Comparison of ENCODE assay signal across 8 cellular contexts in the genomic region with DNA sequence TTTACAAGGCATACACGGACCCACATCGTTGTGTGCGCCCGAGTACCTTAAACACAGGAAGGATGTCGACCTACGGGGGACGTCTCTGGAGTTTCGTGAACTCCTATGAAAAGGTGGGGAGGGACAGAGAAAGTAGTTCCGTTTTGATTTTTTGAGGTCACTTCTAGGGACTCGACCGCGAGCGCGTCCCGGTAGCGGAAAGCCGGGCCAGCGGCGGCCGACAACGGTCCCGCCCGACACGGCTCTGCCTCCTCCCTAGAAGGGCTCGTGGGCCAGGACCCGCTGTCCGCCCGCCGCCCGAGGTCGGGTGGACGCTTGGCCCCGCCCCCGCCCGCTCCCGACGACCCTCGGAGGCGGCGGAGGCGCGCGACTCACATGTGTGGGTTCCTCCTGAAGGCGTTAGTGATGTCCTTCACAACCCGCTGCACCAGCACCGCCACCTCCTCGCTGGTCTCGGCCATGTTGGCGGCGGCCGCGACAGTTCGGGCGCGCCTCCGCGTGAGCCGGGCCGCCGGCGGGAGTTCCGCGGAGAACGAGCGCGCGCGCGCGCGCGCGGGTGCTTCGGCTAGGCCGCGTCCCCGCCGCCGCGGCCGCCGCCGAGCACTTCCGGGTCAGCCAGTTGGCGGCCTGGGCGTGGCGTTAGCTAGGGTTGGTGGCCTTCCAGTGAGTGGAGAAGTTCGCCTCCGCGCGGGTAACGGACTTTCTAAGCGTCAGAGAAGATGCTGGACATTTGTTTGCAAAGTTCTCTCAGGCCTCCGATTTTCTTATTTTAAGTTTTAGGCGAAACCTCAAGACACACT. TPM values are rescaled to one million over a fixed set of nuclear protein-coding genes. Genes with fewer than 3 reads are reported as not detected.
DNase-seq lines count a peak whose midpoint lies in the region; ATAC-seq, FAIRE-seq and TF ChIP-seq lines count a peak whose summit lies in the region.

A gene with protein sequence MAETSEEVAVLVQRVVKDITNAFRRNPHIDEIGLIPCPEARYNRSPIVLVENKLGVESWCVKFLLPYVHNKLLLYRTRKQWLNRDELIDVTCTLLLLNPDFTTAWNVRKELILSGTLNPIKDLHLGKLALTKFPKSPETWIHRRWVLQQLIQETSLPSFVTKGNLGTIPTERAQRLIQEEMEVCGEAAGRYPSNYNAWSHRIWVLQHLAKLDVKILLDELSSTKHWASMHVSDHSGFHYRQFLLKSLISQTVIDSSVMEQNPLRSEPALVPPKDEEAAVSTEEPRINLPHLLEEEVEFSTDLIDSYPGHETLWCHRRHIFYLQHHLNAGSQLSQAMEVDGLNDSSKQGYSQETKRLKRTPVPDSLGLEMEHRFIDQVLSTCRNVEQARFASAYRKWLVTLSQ (minus strand): TSS at position 534 of the 800 bp plus-strand sequence. CDS start 73 bp downstream, at position 461.

- H3K27me3 ChIP-seq in adipocyte (replicated peaks; ENCODE audit: control insufficient read depth, insufficient read depth, low read length) (no peaks in the 10 kb centered on the region), trophoblast cell (ENCODE audit: insufficient read depth, low read length) (no peaks in the 10 kb centered on the region), tibial nerve (no peaks in the 10 kb centered on the region)

- H2BK12ac ChIP-seq in trophoblast cell (ENCODE audit: low read length), result no peak within 1 kb of the TSS

- H3K4ac ChIP-seq in trophoblast cell (ENCODE audit: low read depth, low read length), result peak within 1 kb of the TSS; percentile 51

- TF ChIP-seq POLR2A in GM12892 (IDR thresholded peaks at IDR 0.05; ENCODE audit: low read depth, low read length) (peak; percentile 95), tibial nerve (IDR thresholded peaks at IDR 0.05) (peak; percentile 63 to 78)

- TF ChIP-seq CTCF in tibial nerve (IDR thresholded peaks at IDR 0.05), result peak in 1 of 5 experiments; percentile 53

- intact Hi-C loops in cardiac septum (cut with DNase I), result loop anchor here (2.0 kb wide), 1 partner anchor 87 kb away; a partner anchor contains a TSS

- peaks cover 27% of the 10 kb centered on the region for H3K4me1 ChIP-seq in adipocyte (ENCODE audit: control insufficient read depth, insufficient read depth, low read length)
- peaks cover 0 to 5% of the 10 kb centered on the region in 2 experiments for H3K4me1 ChIP-seq in trophoblast cell (ENCODE audit: control insufficient read depth in 1 of 2, insufficient read depth in 2 of 2, low read length in 2 of 2)
- peaks cover 0 to 47% (median 5%) of the 10 kb centered on the region in 4 donors for H3K4me1 ChIP-seq in tibial nerve

- H3K9ac ChIP-seq in adipocyte (ENCODE audit: low read length) (peak within 1 kb of the TSS; percentile 99), trophoblast cell (ENCODE audit: low read length) (peak within 1 kb of the TSS; percentile 87)

- peak within 1 kb of the TSS; percentile 76 for H2BK120ac ChIP-seq in trophoblast cell (ENCODE audit: insufficient read depth, low read length, poor library complexity)

- peak within 1 kb of the TSS; percentile 100 for H3K4me3 ChIP-seq in adipocyte (ENCODE audit: low read length)
- peak within 1 kb of the TSS; percentile 90 for H3K4me3 ChIP-seq in trophoblast cell (ENCODE audit: low read depth, low read length)
- H3K4me3 ChIP-seq in tibial nerve, result peak within 1 kb of the TSS; percentile 68 to 98 (median 94)

- H2AK5ac ChIP-seq in trophoblast cell (ENCODE audit: low read length), result no peak within 1 kb of the TSS

- H3K18ac ChIP-seq in trophoblast cell (ENCODE audit: low read length), result peak within 1 kb of the TSS; percentile 90

- no peaks in the 10 kb centered on the region for H3K9me3 ChIP-seq in adipocyte (ENCODE audit: control insufficient read depth, low read length)
- H3K9me3 ChIP-seq in trophoblast cell (ENCODE audit: insufficient read depth, low read depth, low read length), result no peaks in the 10 kb centered on the region
- H3K9me3 ChIP-seq in tibial nerve, result no peaks in the 10 kb centered on the region

- H4K12ac ChIP-seq in trophoblast cell (ENCODE audit: low read depth, low read length), result peak within 1 kb of the TSS; percentile 88

- peak within 1 kb of the TSS; percentile 97 for H4K8ac ChIP-seq in trophoblast cell (ENCODE audit: low read depth, low read length)

- H3K79me2 ChIP-seq in trophoblast cell (ENCODE audit: control insufficient read depth, insufficient read depth, low read length, poor library complexity), result peaks cover 6% of the 10 kb centered on the region

- H2BK5ac ChIP-seq in trophoblast cell (ENCODE audit: low read depth, low read length, poor library complexity), result peak within 1 kb of the TSS; percentile 87

- DNase-seq in GM12892 (ENCODE audit: insufficient read length) (peak; percentile 59), NCI-H1417 treated with DMSO at 0.1 percent for 48 hours (lab: John Stamatoyannopoulos, UW) (peak; percentile 78), T follicular helper cell (ENCODE audit: low read depth) (peak; percentile 81), adipocyte (ENCODE audit: low read depth) (peak; percentile 96), cardiac septum (ENCODE audit: low spot score) (peak; percentile 96), trophoblast cell (peak; percentile 91 to 97), tibial nerve (ENCODE audit: low spot score in 2 of 2) (peak; percentile 89 to 90)

- H3K14ac ChIP-seq in trophoblast cell (ENCODE audit: low read length), result peak within 1 kb of the TSS; percentile 87

- ATAC-seq in HG02798 (IDR thresholded peaks at IDR 0.05; ENCODE audit: poor library complexity, unreplicated experiment), result peak; percentile 92

- H3K4me2 ChIP-seq in trophoblast cell (ENCODE audit: low read length), result peak within 1 kb of the TSS; percentile 64

- no peaks in the 10 kb centered on the region for H3K36me3 ChIP-seq in adipocyte (ENCODE audit: control insufficient read depth, insufficient read depth, low read length, severe bottlenecking)
- H3K36me3 ChIP-seq in trophoblast cell (ENCODE audit: control insufficient read depth in 1 of 2, insufficient read depth in 2 of 2, low read length in 2 of 2), result no peaks in the 10 kb centered on the region
- no peaks in the 10 kb centered on the region for H3K36me3 ChIP-seq in tibial nerve

- peak within 1 kb of the TSS; percentile 88 for H4K91ac ChIP-seq in trophoblast cell (ENCODE audit: low read depth, low read length)

- no peak within 1 kb of the TSS for H3K23ac ChIP-seq in trophoblast cell (ENCODE audit: low read length)

- peak; percentile 97 for FAIRE-seq in GM12892 (lab: Jason Lieb, UNC)

- H2AFZ ChIP-seq in trophoblast cell (ENCODE audit: insufficient read depth, low read length, poor library complexity), result peak within 1 kb of the TSS; percentile 91

- no CpG with 5 or more reads among the region's 95 CpGs for WGBS in trophoblast cell (ENCODE audit: extremely low coverage, insufficient coverage, insufficient read length)
- 0% methylated on average over 63 to 73 of the region's 95 CpGs for WGBS in tibial nerve, 2 donors

- H3K27ac ChIP-seq in trophoblast cell (ENCODE audit: low read depth, low read length), result peak within 1 kb of the TSS; percentile 92
- peak within 1 kb of the TSS; percentile 94 to 99 (median 98) for H3K27ac ChIP-seq in tibial nerve

- TF ChIP-seq EP300 in tibial nerve (IDR thresholded peaks at IDR 0.05), result peak in 1 of 2 donors; percentile 77

- peaks cover 7% of the 10 kb centered on the region for H3K79me1 ChIP-seq in trophoblast cell (ENCODE audit: low read length)

RNA-seq across cellular contexts. Expression of the gene that starts here (rescaled TPM):
- 12.3 TPM for polyA plus RNA-seq in GM12892 (2012; ENCODE audit: missing spikeins)
- total RNA-seq in cardiac septum, result 27.3 TPM
- polyA plus RNA-seq in trophoblast cell (2013), result 10.3 and 10.7 TPM in 2 replicates
- total RNA-seq in tibial nerve, result 10 to 100 TPM; 63.3 to 90.9 (median 68.4) TPM

Comparison
In these comparisons a context has a peak if more than half of its experiments do, and no peak if none do; other contexts are left out.
1. Peak in every context shown above with its lines: DNase-seq, ATAC-seq, H3K4me3 ChIP-seq and H3K27ac ChIP-seq.